24 cellular contexts compared by ENCODE assay signal in genomic region chr2:188251034-188251433, GRCh38. TPM values are rescaled to one million over a fixed set of nuclear protein-coding genes. Genes with fewer than 3 reads are reported as not detected.
"Had no signal": no experiment of that assay in that cellular context is flagged by ENCODE, and none has a peak within 500 bp of the region (broad histone marks: within the 10 kb centered on the region; RNA-seq: fewer than 3 reads in every experiment).

No MANE protein-coding gene starts in this region.

- FAIRE-seq: kidney had no signal

- H3K4me1 Mint-ChIP-seq: naive thymus-derived CD4-positive, alpha-beta T cell; stimulated activated naive B cell treated with anti-CD40 and anti-IgM and Interleukin-4, amounts not matched to agents 10 μg/mL and 1 μg/mL and 100 μg/mL, for 72 hours had no signal

- H3K27me3 ChIP-seq: left lung, ovary, right atrium auricular region, right lobe of liver, stomach, testis, thyroid gland, transverse colon, uterus had no signal

- H3K4me3 ChIP-seq: left lung, lower lobe of right lung, mucosa of descending colon, ovary, right atrium auricular region, right lobe of liver, stomach, testis, thyroid gland, transverse colon, uterus had no signal

- H3K36me3 ChIP-seq: left lung, lower lobe of right lung, ovary, right atrium auricular region, right lobe of liver, stomach, thyroid gland, transverse colon, uterus had no signal

- ATAC-seq: left colon; left lung; lower lobe of right lung; mucosa of descending colon; naive thymus-derived CD4-positive, alpha-beta T cell; natural killer cell treated with Interleukin-12 subunit alpha and Interleukin-12 subunit beta and Interleukin-15 and Interleukin-18, amount 100 ng/mL, for 72 hours; right lobe of liver; stimulated activated naive B cell treated with anti-CD40 and anti-IgM and Interleukin-4, amounts not matched to agents 10 μg/mL and 1 μg/mL and 100 μg/mL, for 72 hours; stimulated activated naive CD8-positive, alpha-beta T cell treated with anti-CD3 and anti-CD28 coated beads, Interleukin-15, Interleukin-2, amounts not matched to agents 100 U/mL and 50 U/mL, for 24 hours had no signal

- H3K4me3 Mint-ChIP-seq: naive thymus-derived CD4-positive, alpha-beta T cell; natural killer cell treated with Interleukin-12 subunit alpha and Interleukin-12 subunit beta and Interleukin-15 and Interleukin-18, amount 100 ng/mL, for 72 hours; stimulated activated naive B cell treated with anti-CD40 and anti-IgM and Interleukin-4, amounts not matched to agents 10 μg/mL and 1 μg/mL and 100 μg/mL, for 72 hours had no signal

- DNase-seq: hippocampal formation; kidney; left colon; left lung; lower lobe of right lung; midbrain; mucosa of descending colon; naive thymus-derived CD4-positive, alpha-beta T cell; ovary; right lobe of liver; stimulated activated CD4-positive, alpha-beta T cell treated with anti-CD3 and anti-CD28 coated beads, Interleukin-12 subunit alpha, Interleukin-12 subunit beta, amount 100 ng/mL, for 4 hours; stimulated activated CD4-positive, alpha-beta T cell treated with anti-CD3 and anti-CD28 coated beads, Interleukin-15, amount 100 ng/mL, for 24 hours; stimulated activated CD4-positive, alpha-beta T cell treated with anti-CD3 and anti-CD28 coated beads, Interleukin-2, amount 100 ng/mL, for 24 hours; stimulated activated CD4-positive, alpha-beta T cell treated with anti-CD3 and anti-CD28 coated beads, Interleukin-4, amount 100 ng/mL, for 1 hour; stimulated activated naive B cell treated with anti-CD40 and anti-IgM and Interleukin-4, amounts not matched to agents 10 μg/mL and 1 μg/mL and 100 μg/mL, for 72 hours; stimulated activated naive CD8-positive, alpha-beta T cell treated with anti-CD3 and anti-CD28 coated beads, Interleukin-15, Interleukin-2, amounts not matched to agents 100 U/mL and 50 U/mL, for 24 hours; stomach; testis; thyroid gland; transverse colon; uterus had no signal

- H3K4me1 ChIP-seq: left lung, lower lobe of right lung, right atrium auricular region, right lobe of liver, stomach, testis, thyroid gland, transverse colon, uterus had no signal

- H3K9me3 ChIP-seq: lower lobe of right lung, mucosa of descending colon, right lobe of liver, stomach, testis, thyroid gland, transverse colon, uterus had no signal

- H3K36me3 Mint-ChIP-seq: naive thymus-derived CD4-positive, alpha-beta T cell; natural killer cell treated with Interleukin-12 subunit alpha and Interleukin-12 subunit beta and Interleukin-15 and Interleukin-18, amount 100 ng/mL, for 72 hours; stimulated activated naive B cell treated with anti-CD40 and anti-IgM and Interleukin-4, amounts not matched to agents 10 μg/mL and 1 μg/mL and 100 μg/mL, for 72 hours had no signal

- H3K27me3 Mint-ChIP-seq: naive thymus-derived CD4-positive, alpha-beta T cell; natural killer cell treated with Interleukin-12 subunit alpha and Interleukin-12 subunit beta and Interleukin-15 and Interleukin-18, amount 100 ng/mL, for 72 hours; progenitor cell of endocrine pancreas; stimulated activated naive B cell treated with anti-CD40 and anti-IgM and Interleukin-4, amounts not matched to agents 10 μg/mL and 1 μg/mL and 100 μg/mL, for 72 hours had no signal

- H3K27ac ChIP-seq: left lung, lower lobe of right lung, ovary, right atrium auricular region, right lobe of liver, stomach, testis, thyroid gland, transverse colon, uterus had no signal

- H3K27ac Mint-ChIP-seq: naive thymus-derived CD4-positive, alpha-beta T cell; natural killer cell treated with Interleukin-12 subunit alpha and Interleukin-12 subunit beta and Interleukin-15 and Interleukin-18, amount 100 ng/mL, for 72 hours; progenitor cell of endocrine pancreas; stimulated activated naive B cell treated with anti-CD40 and anti-IgM and Interleukin-4, amounts not matched to agents 10 μg/mL and 1 μg/mL and 100 μg/mL, for 72 hours had no signal

RNA-seq across cellular contexts. Expression of gene GULP1, which starts 40.6 kb away (rescaled TPM):
- total RNA-seq: naive thymus-derived CD4-positive, alpha-beta T cell; natural killer cell treated with Interleukin-12 subunit alpha and Interleukin-12 subunit beta and Interleukin-15 and Interleukin-18, amount 100 ng/mL, for 72 hours had no signal
- polyA plus RNA-seq: naive thymus-derived CD4-positive, alpha-beta T cell had no signal
